In the genomic region with DNA sequence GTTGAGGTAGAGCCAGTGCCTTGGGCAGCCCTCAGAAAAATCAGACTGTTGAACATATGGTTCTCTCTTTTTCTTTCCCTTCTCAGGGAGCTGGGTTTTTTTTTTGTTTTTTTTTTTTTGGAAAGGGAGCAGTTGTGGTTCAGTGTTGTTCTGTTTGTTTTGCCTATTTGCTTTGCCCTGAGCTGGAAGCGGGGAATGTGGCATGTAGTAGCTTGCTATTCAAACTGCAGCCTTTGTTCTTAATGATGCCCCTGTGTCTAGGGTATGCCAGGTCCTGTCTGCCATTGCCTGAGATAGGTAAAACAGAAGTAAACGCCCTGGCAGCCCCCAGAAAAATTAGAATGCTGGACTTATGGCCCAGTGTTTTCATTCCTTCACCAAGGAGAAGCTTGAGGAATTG, we compare ENCODE assay signal across 1 cellular context.
TF ChIP-seq lines count a peak whose summit lies in the region.

No MANE protein-coding gene starts in this region.

TF ChIP-seq in K562, 482 proteins besides CTCF, POLR2A, EP300 and RAD21:
- TF ChIP-seq MED1 (CRISPR knock-in tag; IDR thresholded peaks at IDR 0.05; ENCODE audit: borderline replicate concordance): no peak
- no peak for TF ChIP-seq ZFP1 (CRISPR knock-in tag; IDR thresholded peaks at IDR 0.05)
- no peak for TF ChIP-seq CBX3 (IDR thresholded peaks at IDR 0.05; ENCODE audit: borderline replicate concordance in 1 of 2, low read length in 2 of 2)
- no peak for TF ChIP-seq EZH2 (IDR thresholded peaks at IDR 0.05; ENCODE audit: borderline replicate concordance, low read depth, low read length)
- TF ChIP-seq SMAD4 (CRISPR knock-in tag; conservative IDR thresholded peaks at IDR 0.05): no peak
- TF ChIP-seq TCF7L2 (IDR thresholded peaks at IDR 0.05; ENCODE audit: low read depth, low read length): no peak
- TF ChIP-seq ZNF184 (CRISPR knock-in tag; IDR thresholded peaks at IDR 0.05): no peak
- TF ChIP-seq PURB (CRISPR knock-in tag; IDR thresholded peaks at IDR 0.05; ENCODE audit: low read depth): no peak
- TF ChIP-seq TAL1 (IDR thresholded peaks at IDR 0.05): no peak
- TF ChIP-seq ESRRA (IDR thresholded peaks at IDR 0.05; ENCODE audit: borderline replicate concordance, low read depth): no peak
- TF ChIP-seq XRCC3 (IDR thresholded peaks at IDR 0.05): no peak
- no peak for TF ChIP-seq CTBP1 (IDR thresholded peaks at IDR 0.05; ENCODE audit: borderline replicate concordance)
- TF ChIP-seq ZNF384 (IDR thresholded peaks at IDR 0.05; ENCODE audit: low read depth, low read length): no peak
- no peak for TF ChIP-seq NR2C1 (IDR thresholded peaks at IDR 0.05)
- TF ChIP-seq NR2C1 (tag; IDR thresholded peaks at IDR 0.05): no peak
